25 cellular contexts compared by ENCODE assay signal in genomic region chr13:82436099-82436585, GRCh38.
"Had no signal": no experiment of that assay in that cellular context is flagged by ENCODE, and none has a peak within 500 bp of the region (broad histone marks: within the 10 kb centered on the region; RNA-seq: fewer than 3 reads in every experiment).

No MANE protein-coding gene starts in this region.

- H3K27ac ChIP-seq: KMS-11, PC-9, Peyer's patch, SJCRH30 had no signal

- H2AFZ ChIP-seq: PC-9 had no signal

- DNase-seq: Kasumi-1, MV-4-11, NCI-H1048, NCI-H1105, NCI-H1417, NCI-H1436 treated with DMSO at 0.1 percent for 48 hours, NCI-H1694, NCI-H187 treated with DMSO at 0.1 percent for 48 hours, NCI-H2029 treated with DMSO at 0.1 percent for 48 hours, NCI-H2171 treated with DMSO at 0.1 percent for 48 hours, NCI-H345, NCI-H446 treated with DMSO at 0.1 percent for 48 hours, NCI-H510A treated with DMSO at 0.1 percent for 48 hours, NCI-H774, PC-9, Peyer's patch, SHP77 treated with DMSO at 0.1 percent for 48 hours, SJCRH30, T-helper 1 cell, T-helper 17 cell had no signal

- ATAC-seq: HepG2, K562, Right ventricle myocardium inferior, SK-N-SH treated with all-trans-retinoic acid at 6 μM for 48 hours, T-helper 17 cell had no signal

- H3K9me3 ChIP-seq: SJCRH30 had no signal

- H3K4me1 ChIP-seq: Peyer's patch, SJCRH30 had no signal

- H3K4me3 ChIP-seq: K562, PC-9, Peyer's patch, SJCRH30 had no signal

- H3K4me2 ChIP-seq: KMS-11, PC-9 had no signal

- H3K36me3 ChIP-seq: Peyer's patch, SJCRH30 had no signal

- H3K27me3 ChIP-seq: Peyer's patch, SJCRH30 had no signal

- H3K9ac ChIP-seq: KMS-11 had no signal
